Comparison of ENCODE assay signal across 8 cellular contexts in genomic region chr1:120179420-120180348, GRCh38. TPM values are rescaled to one million over a fixed set of nuclear protein-coding genes. Genes with fewer than 3 reads are reported as not detected.
DNase-seq lines count a peak whose midpoint lies in the region; ATAC-seq and TF ChIP-seq lines count a peak whose summit lies in the region.

No MANE protein-coding gene starts in this region.

- no peak overlapping the region for H3K14ac ChIP-seq in mesenchymal stem cell (ENCODE audit: low read length in 2 of 2)

- H2AK5ac ChIP-seq in mesenchymal stem cell (ENCODE audit: low read length, severe bottlenecking), result no peak overlapping the region

- peak overlapping the region; percentile 75 for H2BK5ac ChIP-seq in mesenchymal stem cell (ENCODE audit: low read depth, low read length, poor library complexity, severe bottlenecking)

- no peaks in the 10 kb centered on the region for H3K4me1 Mint-ChIP-seq in stimulated activated memory B cell treated with anti-CD40 and anti-IgM and Interleukin-4, amounts not matched to agents 10 μg/mL and 1 μg/mL and 100 μg/mL, for 72 hours

- H3K36me3 ChIP-seq in colonic mucosa (no peaks in the 10 kb centered on the region), mesenchymal stem cell (ENCODE audit: control insufficient read depth in 1 of 2, insufficient read depth in 2 of 2, low read depth in 1 of 2, low read length in 2 of 2) (no peaks in the 10 kb centered on the region)

- no peak overlapping the region for H3K4me3 ChIP-seq in colonic mucosa
- H3K4me3 ChIP-seq in mesenchymal stem cell (ENCODE audit: insufficient read depth in 1 of 2, low read depth in 1 of 2, low read length in 2 of 2), result peak overlapping the region in 1 of 2 experiments; percentile 62

- no peak overlapping the region for H2AFZ ChIP-seq in mesenchymal stem cell (ENCODE audit: low read depth, low read length)

- peak overlapping the region; percentile 10 for H3K4me2 ChIP-seq in mesenchymal stem cell (ENCODE audit: low read length, poor library complexity, severe bottlenecking)

- H2BK15ac ChIP-seq in mesenchymal stem cell (ENCODE audit: low read depth, poor library complexity, severe bottlenecking), result no peak overlapping the region

- peak overlapping the region; percentile 71 for H4K8ac ChIP-seq in mesenchymal stem cell (ENCODE audit: low read length)

- WGBS in mesenchymal stem cell, result 25% methylated on average over 12 of the region's 20 CpGs

- H3K9ac ChIP-seq in colonic mucosa (ENCODE audit: low read depth in 2 of 2, low read length in 2 of 2), result no peak overlapping the region
- peak overlapping the region; percentile 84 for H3K9ac ChIP-seq in mesenchymal stem cell (ENCODE audit: low read length)

- H3K4ac ChIP-seq in mesenchymal stem cell (ENCODE audit: low read depth in 1 of 2, low read length in 2 of 2), result peak overlapping the region in 1 of 2 experiments; percentile 19

- no peak for TF ChIP-seq CTCF in colonic mucosa (IDR thresholded peaks at IDR 0.05)

- H2BK12ac ChIP-seq in mesenchymal stem cell (ENCODE audit: low read length in 2 of 2), result peak overlapping the region in 1 of 2 experiments; percentile 71

- H3K27ac Mint-ChIP-seq in stimulated activated memory B cell treated with anti-CD40 and anti-IgM and Interleukin-4, amounts not matched to agents 10 μg/mL and 1 μg/mL and 100 μg/mL, for 72 hours, result no peak overlapping the region

- no peak overlapping the region for H3K4me3 Mint-ChIP-seq in stimulated activated memory B cell treated with anti-CD40 and anti-IgM and Interleukin-4, amounts not matched to agents 10 μg/mL and 1 μg/mL and 100 μg/mL, for 72 hours

- H4K91ac ChIP-seq in mesenchymal stem cell (ENCODE audit: low read length), result no peak overlapping the region

- H3K36me3 Mint-ChIP-seq in stimulated activated memory B cell treated with anti-CD40 and anti-IgM and Interleukin-4, amounts not matched to agents 10 μg/mL and 1 μg/mL and 100 μg/mL, for 72 hours, result no peaks in the 10 kb centered on the region

- H3K9me3 Mint-ChIP-seq in stimulated activated memory B cell treated with anti-CD40 and anti-IgM and Interleukin-4, amounts not matched to agents 10 μg/mL and 1 μg/mL and 100 μg/mL, for 72 hours, result no peaks in the 10 kb centered on the region

- peak; percentile 25 for DNase-seq in DMS79 (lab: John Stamatoyannopoulos, UW)
- DNase-seq in NCI-H2171 (lab: John Stamatoyannopoulos, UW), result peak; percentile 28
- DNase-seq in colonic mucosa, result peak; percentile 18
- DNase-seq in mesenchymal stem cell, result peak; percentile 78
- DNase-seq in stimulated activated CD4-positive, alpha-beta T cell treated with anti-CD3 and anti-CD28 coated beads, Interleukin-2, amount 100 ng/mL, for 48 hours, result no peak

- H3K9me3 ChIP-seq in colonic mucosa, result no peaks in the 10 kb centered on the region
- no peaks in the 10 kb centered on the region for H3K9me3 ChIP-seq in mesenchymal stem cell (ENCODE audit: control insufficient read depth, low read length)

- peak overlapping the region; percentile 42 for H2BK120ac ChIP-seq in mesenchymal stem cell (ENCODE audit: low read depth, low read length)

- no peak overlapping the region for H3K18ac ChIP-seq in mesenchymal stem cell (ENCODE audit: low read depth in 1 of 2, low read length in 2 of 2)

- no peaks in the 10 kb centered on the region for H3K27me3 Mint-ChIP-seq in stimulated activated memory B cell treated with anti-CD40 and anti-IgM and Interleukin-4, amounts not matched to agents 10 μg/mL and 1 μg/mL and 100 μg/mL, for 72 hours

- intact Hi-C loops in colonic mucosa (cut with DNase I), result no loop called here

- ATAC-seq in HG02610 (IDR thresholded peaks at IDR 0.05; ENCODE audit: unreplicated experiment) (no peak), GM19035 (IDR thresholded peaks at IDR 0.05; ENCODE audit: unreplicated experiment) (no peak)
- no peak for ATAC-seq in stimulated activated memory B cell treated with anti-CD40 and anti-IgM and Interleukin-4, amounts not matched to agents 10 μg/mL and 1 μg/mL and 100 μg/mL, for 72 hours

- H3K27me3 ChIP-seq in colonic mucosa (no peaks in the 10 kb centered on the region), mesenchymal stem cell (ENCODE audit: control insufficient read depth in 1 of 2, insufficient read depth in 1 of 2, low read length in 2 of 2) (no peaks in the 10 kb centered on the region)

- peaks cover 4% of the 10 kb centered on the region for H3K4me1 ChIP-seq in colonic mucosa
- H3K4me1 ChIP-seq in mesenchymal stem cell (ENCODE audit: control insufficient read depth, insufficient read depth, low read depth, low read length), result peaks cover 2% of the 10 kb centered on the region

- H3K27ac ChIP-seq in colonic mucosa, result peak overlapping the region; percentile 47
- peak overlapping the region; percentile 93 for H3K27ac ChIP-seq in mesenchymal stem cell (ENCODE audit: low read length, poor library complexity, severe bottlenecking)

- H3K23ac ChIP-seq in mesenchymal stem cell (ENCODE audit: low read length in 2 of 2), result no peak overlapping the region

- no peaks in the 10 kb centered on the region for H3K79me1 ChIP-seq in mesenchymal stem cell (replicated peaks; ENCODE audit: low read length, poor library complexity, severe bottlenecking)

RNA-seq across cellular contexts. Expression of gene SEC22B, which starts 3.4 kb away (rescaled TPM):
- 10 to 100 TPM; 26.3 to 29.3 TPM for total RNA-seq in colonic mucosa
- polyA plus RNA-seq in mesenchymal stem cell (2013, experiment 1 of 2), result 43.4 TPM
- 46.0 TPM for polyA plus RNA-seq in mesenchymal stem cell (2013, experiment 2 of 2)

Comparison
In these comparisons a context has a peak if more than half of its experiments do, and no peak if none do; other contexts are left out.
1. DNase-seq: peak in DMS79 (single experiment), NCI-H2171 (single experiment), colonic mucosa (single experiment) and mesenchymal stem cell (single experiment); none in stimulated activated CD4-positive, alpha-beta T cell treated with anti-CD3 and anti-CD28 coated beads, Interleukin-2, amount 100 ng/mL, for 48 hours (0 of 2).